1 cellular context compared by ENCODE assay signal in the genomic region with DNA sequence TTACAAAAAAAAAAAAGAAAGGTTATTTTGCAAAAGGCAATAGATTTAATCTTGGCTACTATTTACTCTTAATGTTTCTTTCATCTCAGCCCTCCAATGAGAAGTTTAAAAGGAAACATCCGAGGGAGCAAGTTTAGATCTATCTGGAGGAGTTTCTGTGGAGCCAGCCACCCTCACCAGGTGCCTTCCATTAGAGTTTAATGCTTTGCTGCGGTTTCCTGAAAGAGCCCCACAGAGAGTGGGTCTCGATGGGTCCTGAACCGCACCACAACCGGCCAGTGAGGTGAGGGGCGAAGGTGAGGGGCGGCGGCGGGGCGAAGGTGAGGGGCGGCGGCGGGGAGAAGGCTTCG.
TF ChIP-seq lines count a peak whose summit lies in the region.

No MANE protein-coding gene starts in this region.

TF ChIP-seq in GM12878, 131 proteins besides CTCF, POLR2A, EP300 and RAD21:
- TF ChIP-seq NFXL1 (IDR thresholded peaks at IDR 0.05; ENCODE audit: borderline replicate concordance) (no peak), FOXK2 (IDR thresholded peaks at IDR 0.05) (no peak)
